8 cellular contexts compared by ENCODE assay signal in the genomic region with DNA sequence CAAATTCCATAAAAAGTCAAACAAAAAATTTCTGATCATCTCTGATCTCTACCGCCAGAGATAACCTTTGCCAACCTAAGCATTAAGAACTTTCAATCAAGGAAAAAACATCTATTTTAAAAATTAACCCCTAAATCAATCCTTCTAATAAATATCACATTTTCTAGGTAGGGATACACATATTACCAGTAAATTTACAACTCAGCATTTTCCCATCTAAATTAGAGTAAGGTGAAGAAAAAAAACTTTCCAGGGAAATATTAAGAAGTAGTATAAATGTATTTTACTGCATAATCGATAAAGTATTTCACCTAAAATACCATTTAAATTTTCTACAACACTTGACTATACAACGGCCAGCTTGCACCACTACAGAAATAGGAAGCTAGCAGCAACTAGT. TPM values are rescaled to one million over a fixed set of nuclear protein-coding genes. Genes with fewer than 3 reads are reported as not detected.
A peak's percentile ranks its signal among the peaks of the same experiment; 100 is the strongest.
DNase-seq lines count a peak whose midpoint lies in the region; ATAC-seq and TF ChIP-seq lines count a peak whose summit lies in the region.

No MANE protein-coding gene starts in this region.

- H3K36me3 ChIP-seq in left lung, result no peaks in the 10 kb centered on the region

- intact Hi-C loops in activated naive CD4-positive, alpha-beta T cell treated with anti-CD3 and anti-CD28 coated beads for 36 hours (cut with micrococcal nuclease), result no loop called here
- intact Hi-C loops in left lung (cut with DNase I), result no loop called here

- no peaks in the 10 kb centered on the region for H3K27me3 ChIP-seq in left lung

- peaks cover 35% of the 10 kb centered on the region for H3K4me1 Mint-ChIP-seq in activated naive CD4-positive, alpha-beta T cell treated with anti-CD3 and anti-CD28 coated beads for 36 hours (ENCODE audit: low read depth)
- peaks cover 34% of the 10 kb centered on the region for H3K4me1 Mint-ChIP-seq in activated naive CD8-positive, alpha-beta T cell treated with anti-CD3 and anti-CD28 coated beads, Interleukin-2, amount 10 ng/mL, durations not matched to agents 7 days and 5 days
- H3K4me1 Mint-ChIP-seq in type B pancreatic cell (ENCODE audit: unreplicated experiment), result peaks cover 20% of the 10 kb centered on the region

- no peaks in the 10 kb centered on the region for H3K27me3 Mint-ChIP-seq in activated naive CD4-positive, alpha-beta T cell treated with anti-CD3 and anti-CD28 coated beads for 36 hours (ENCODE audit: low read depth)
- H3K27me3 Mint-ChIP-seq in activated naive CD8-positive, alpha-beta T cell treated with anti-CD3 and anti-CD28 coated beads, Interleukin-2, amount 10 ng/mL, durations not matched to agents 7 days and 5 days, result peaks cover 8% of the 10 kb centered on the region
- peaks cover 17% of the 10 kb centered on the region for H3K27me3 Mint-ChIP-seq in type B pancreatic cell

- peak overlapping the region; percentile 93 to 95 for H3K4me3 ChIP-seq in left lung

- H3K4me1 ChIP-seq in left lung, result peaks cover 10 to 55% of the 10 kb centered on the region in 2 donors

- no peaks in the 10 kb centered on the region for H3K9me3 ChIP-seq in left lung

- peaks cover 9% of the 10 kb centered on the region for H3K36me3 Mint-ChIP-seq in activated naive CD4-positive, alpha-beta T cell treated with anti-CD3 and anti-CD28 coated beads for 36 hours (ENCODE audit: low read depth)
- peaks cover 11% of the 10 kb centered on the region for H3K36me3 Mint-ChIP-seq in activated naive CD8-positive, alpha-beta T cell treated with anti-CD3 and anti-CD28 coated beads, Interleukin-2, amount 10 ng/mL, durations not matched to agents 7 days and 5 days
- peaks cover 7% of the 10 kb centered on the region for H3K36me3 Mint-ChIP-seq in type B pancreatic cell

- H3K27ac Mint-ChIP-seq in activated naive CD4-positive, alpha-beta T cell treated with anti-CD3 and anti-CD28 coated beads for 36 hours, result peak overlapping the region; percentile 94
- H3K27ac Mint-ChIP-seq in activated naive CD8-positive, alpha-beta T cell treated with anti-CD3 and anti-CD28 coated beads, Interleukin-2, amount 10 ng/mL, durations not matched to agents 7 days and 5 days, result peak overlapping the region; percentile 96
- peak overlapping the region; percentile 94 for H3K27ac Mint-ChIP-seq in type B pancreatic cell

- CTCF ChIA-PET in activated naive CD4-positive, alpha-beta T cell treated with anti-CD3 and anti-CD28 coated beads for 36 hours (lab: Charles Lee), result interaction anchor here (1.0 to 4.1 kb wide), 5 partner anchors 10 to 139 kb away, joined by 3 to 18 read pairs (median 3); no protein-coding TSS in a partner anchor

- peak overlapping the region; percentile 86 for H3K4me3 Mint-ChIP-seq in activated naive CD4-positive, alpha-beta T cell treated with anti-CD3 and anti-CD28 coated beads for 36 hours
- peak overlapping the region; percentile 91 for H3K4me3 Mint-ChIP-seq in activated naive CD8-positive, alpha-beta T cell treated with anti-CD3 and anti-CD28 coated beads, Interleukin-2, amount 10 ng/mL, durations not matched to agents 7 days and 5 days
- peak overlapping the region; percentile 98 for H3K4me3 Mint-ChIP-seq in type B pancreatic cell

- no peak for DNase-seq in activated naive CD4-positive, alpha-beta T cell treated with anti-CD3 and anti-CD28 coated beads for 36 hours
- no peak for DNase-seq in activated naive CD4-positive, alpha-beta T cell treated with Interleukin-2 at 50 U/mL for 16 hours
- no peak for DNase-seq in activated naive CD8-positive, alpha-beta T cell treated with anti-CD3 and anti-CD28 coated beads, Interleukin-2, amount 10 ng/mL, durations not matched to agents 7 days and 5 days
- DNase-seq in left lung (no peak), type B pancreatic cell (ENCODE audit: extremely low spot score, unreplicated experiment) (no peak), putamen (ENCODE audit: low spot score) (no peak), GM10266 (ENCODE audit: extremely low spot score) (no peak)
- DNase-seq in stimulated activated CD4-positive, alpha-beta T cell treated with anti-CD3 and anti-CD28 coated beads, Interleukin-15, amount 100 ng/mL, for 24 hours, result no peak

- ATAC-seq in activated naive CD8-positive, alpha-beta T cell treated with anti-CD3 and anti-CD28 coated beads, Interleukin-2, amount 10 ng/mL, durations not matched to agents 7 days and 5 days (ENCODE audit: low read depth), result no peak
- no peak for ATAC-seq in left lung

- no peak for TF ChIP-seq CTCF in left lung (IDR thresholded peaks at IDR 0.05)
- TF ChIP-seq CTCF in type B pancreatic cell (conservative IDR thresholded peaks at IDR 0.05), result no peak
- TF ChIP-seq CTCF in GM10266 (IDR thresholded peaks at IDR 0.05; ENCODE audit: control insufficient read depth, insufficient read depth, low read depth, missing control alignments), result no peak

- POLR2A ChIA-PET in activated naive CD8-positive, alpha-beta T cell treated with anti-CD3 and anti-CD28 coated beads, Interleukin-2, amount 10 ng/mL, durations not matched to agents 7 days and 5 days (lab: Charles Lee), result interaction anchor here (1.2 to 3.6 kb wide), 3 partner anchors 12 to 129 kb away, joined by 3 to 47 read pairs (median 4); partner anchors contain the start of gene MR1

- no peaks in the 10 kb centered on the region for H3K9me3 Mint-ChIP-seq in activated naive CD4-positive, alpha-beta T cell treated with anti-CD3 and anti-CD28 coated beads for 36 hours
- H3K9me3 Mint-ChIP-seq in activated naive CD8-positive, alpha-beta T cell treated with anti-CD3 and anti-CD28 coated beads, Interleukin-2, amount 10 ng/mL, durations not matched to agents 7 days and 5 days, result no peaks in the 10 kb centered on the region
- H3K9me3 Mint-ChIP-seq in type B pancreatic cell, result no peaks in the 10 kb centered on the region

- H3K27ac ChIP-seq in left lung, result peak overlapping the region; percentile 91 to 95

RNA-seq across cellular contexts. Expression of gene STX6, which starts 1.5 kb away (rescaled TPM):
- 10 to 100 TPM; 14.4 to 14.8 TPM for total RNA-seq in activated naive CD4-positive, alpha-beta T cell treated with anti-CD3 and anti-CD28 coated beads for 36 hours
- total RNA-seq in activated naive CD8-positive, alpha-beta T cell treated with anti-CD3 and anti-CD28 coated beads, Interleukin-2, amount 10 ng/mL, durations not matched to agents 7 days and 5 days, result 10 to 100 TPM; 20.8 to 21.1 TPM
- total RNA-seq in left lung (10 to 100 TPM; 29.5 to 30.9 TPM), type B pancreatic cell (ENCODE audit: low replicate concordance) (18.4 and 20.5 TPM in 2 replicates)

RNA-seq across cellular contexts. Expression of gene MR1, which starts 12.6 kb away (rescaled TPM):
- total RNA-seq in activated naive CD4-positive, alpha-beta T cell treated with anti-CD3 and anti-CD28 coated beads for 36 hours, result 10 to 100 TPM; 22.5 to 25.0 TPM
- total RNA-seq in activated naive CD8-positive, alpha-beta T cell treated with anti-CD3 and anti-CD28 coated beads, Interleukin-2, amount 10 ng/mL, durations not matched to agents 7 days and 5 days, result 10 to 100 TPM; 39.2 to 40.0 TPM
- total RNA-seq in left lung, result 10 to 100 TPM; 36.9 to 45.7 TPM
- total RNA-seq in type B pancreatic cell (ENCODE audit: low replicate concordance), result 0.62 and 0.99 TPM in 2 replicates

Comparison
In these comparisons a context has a peak if more than half of its experiments do, and no peak if none do; other contexts are left out.
1. RNA of gene MR1, which starts 12.6 kb away (total RNA-seq): 36.9 to 45.7 TPM in left lung, 39.2 to 40.0 TPM in activated naive CD8-positive, alpha-beta T cell treated with anti-CD3 and anti-CD28 coated beads, Interleukin-2, amount 10 ng/mL, durations not matched to agents 7 days and 5 days and 22.5 to 25.0 TPM in activated naive CD4-positive, alpha-beta T cell treated with anti-CD3 and anti-CD28 coated beads for 36 hours; 0.62 to 0.99 TPM in type B pancreatic cell; every median in the first group is over 10 times any median in the second.
2. Peak in every context shown above with its lines, with median percentiles within 50 percentile points of each other: H3K27ac Mint-ChIP-seq and H3K4me3 Mint-ChIP-seq.